8 cellular contexts compared by ENCODE assay signal in the genomic region with DNA sequence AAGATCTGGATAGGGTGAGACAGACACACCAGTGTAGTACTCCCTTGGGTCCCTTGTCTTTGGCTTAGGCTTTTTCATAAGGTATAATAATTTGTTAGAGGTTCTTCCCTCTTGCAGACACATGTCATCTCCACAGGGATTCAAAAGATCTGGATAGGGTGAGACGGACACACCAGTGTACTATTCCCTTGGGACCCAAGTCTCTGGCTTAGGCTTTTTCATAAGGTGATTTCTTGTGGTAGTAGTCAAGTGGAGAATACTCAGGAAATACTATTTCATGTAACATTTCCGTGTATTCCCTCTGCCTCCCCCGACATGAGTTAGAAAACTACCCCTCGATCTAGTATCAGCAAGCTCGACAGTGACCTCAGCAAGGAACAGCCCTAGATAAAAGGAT. TPM values are rescaled to one million over a fixed set of nuclear protein-coding genes. Genes with fewer than 3 reads are reported as not detected.
DNase-seq lines count a peak whose midpoint lies in the region; ATAC-seq and TF ChIP-seq lines count a peak whose summit lies in the region.

No MANE protein-coding gene starts in this region.

- peaks cover 18 to 20% of the 10 kb centered on the region in 2 donors for H3K36me3 Mint-ChIP-seq in CD14-positive monocyte

- WGBS in ectodermal cell, 2 experiments = 59 to 68% methylated on average over 5 of the region's 5 CpGs

- TF ChIP-seq CTCF in CD14-positive monocyte (IDR thresholded peaks at IDR 0.05) (no peak), MM.1S (IDR thresholded peaks at IDR 0.05; ENCODE audit: low read length) (no peak), neutrophil (IDR thresholded peaks at IDR 0.05) (no peak)

- peak overlapping the region; percentile 82 for H3K4me3 ChIP-seq in MM.1S (ENCODE audit: low read length)
- peak overlapping the region; percentile 54 for H3K4me3 ChIP-seq in ectodermal cell (ENCODE audit: insufficient read depth, low read depth, low read length)
- H3K4me3 ChIP-seq in neutrophil (ENCODE audit: low read depth in 1 of 2, low read length in 1 of 2) = peak overlapping the region; percentile 90 to 92

- H3K9me3 ChIP-seq in MM.1S (replicated peaks; ENCODE audit: insufficient read depth, low read length) (no peaks in the 10 kb centered on the region), ectodermal cell (ENCODE audit: control insufficient read depth, low read length) (no peaks in the 10 kb centered on the region), neutrophil (no peaks in the 10 kb centered on the region)

- DNase-seq in CD14-positive monocyte (ENCODE audit: low spot score) (no peak), MM.1S (no peak), UCSD-AML1 (lab: John Stamatoyannopoulos, UW; ENCODE audit: unreplicated experiment) (no peak), NCI-H2107 treated with DMSO at 0.1 percent for 48 hours (lab: John Stamatoyannopoulos, UW; ENCODE audit: unreplicated experiment) (no peak), cerebellar nuclear complex (lab: John Stamatoyannopoulos, UW) (no peak)

- peak overlapping the region; percentile 32; the same call in 1 of the 2 replicates for H3K9ac ChIP-seq in MM.1S (ENCODE audit: low read length)

- peak overlapping the region; percentile 81 to 96 (median 91) for H3K27ac Mint-ChIP-seq in CD14-positive monocyte

- no peaks in the 10 kb centered on the region for H4K20me1 ChIP-seq in MM.1S (ENCODE audit: insufficient read depth, low read length)

- peak overlapping the region; percentile 83 to 90 for H3K4me3 Mint-ChIP-seq in CD14-positive monocyte

- H3K4me1 ChIP-seq in MM.1S (ENCODE audit: low read length) (peaks cover 18% of the 10 kb centered on the region), ectodermal cell (ENCODE audit: control insufficient read depth, insufficient read depth, low read length) (peaks cover 29% of the 10 kb centered on the region), neutrophil (ENCODE audit: control insufficient read depth in 1 of 2, insufficient read depth in 1 of 2, low read depth in 1 of 2, low read length in 1 of 2) (peaks cover 26 to 31% of the 10 kb centered on the region in 2 experiments)

- H3K9me2 ChIP-seq in MM.1S (replicated peaks; ENCODE audit: insufficient read depth, low read length) = no peaks in the 10 kb centered on the region

- peak overlapping the region; percentile 84 for H3K4me2 ChIP-seq in MM.1S (ENCODE audit: low read depth, low read length)

- H3K36me3 ChIP-seq in MM.1S (replicated peaks; ENCODE audit: insufficient read depth, low read length) = no peaks in the 10 kb centered on the region
- no peaks in the 10 kb centered on the region for H3K36me3 ChIP-seq in ectodermal cell (ENCODE audit: control insufficient read depth, insufficient read depth, low read length)
- H3K36me3 ChIP-seq in neutrophil = no peaks in the 10 kb centered on the region

- peaks cover 9% of the 10 kb centered on the region; the same call in 1 of the 2 replicates for H3K79me2 ChIP-seq in MM.1S (ENCODE audit: low read length)

- H3K27ac ChIP-seq in MM.1S (ENCODE audit: low read length) (peak overlapping the region; percentile 73; the same call in 1 of the 2 replicates), ectodermal cell (ENCODE audit: insufficient read depth, low read depth, low read length, poor library complexity, severe bottlenecking) (peak overlapping the region; percentile 89), neutrophil (peak overlapping the region; percentile 89)

- peaks cover 15% of the 10 kb centered on the region for H3F3A ChIP-seq in MM.1S (ENCODE audit: insufficient read depth, low read length)

- ATAC-seq in GM19463 (IDR thresholded peaks at IDR 0.05; ENCODE audit: unreplicated experiment) = no peak

- no peaks in the 10 kb centered on the region for H3K27me3 Mint-ChIP-seq in CD14-positive monocyte (ENCODE audit: low read depth in 3 of 3)

- no peak overlapping the region for H2AFZ ChIP-seq in MM.1S (ENCODE audit: low read length)

- H3K9me3 Mint-ChIP-seq in CD14-positive monocyte = no peaks in the 10 kb centered on the region

- H3K27me3 ChIP-seq in MM.1S (replicated peaks; ENCODE audit: insufficient read depth, low read length) (no peaks in the 10 kb centered on the region), ectodermal cell (ENCODE audit: control insufficient read depth, insufficient read depth, low read length, poor library complexity, severe bottlenecking) (no peaks in the 10 kb centered on the region), neutrophil (no peaks in the 10 kb centered on the region)

- intact Hi-C loops in CD14-positive monocyte (cut with micrococcal nuclease) = loop anchor here (2.0 to 5.0 kb wide), 4 partner anchors 37 to 199 kb away; partner anchors contain the start of gene EHD4 (in 1 of the 2)

- peaks cover 36% of the 10 kb centered on the region for H3K4me1 Mint-ChIP-seq in CD14-positive monocyte

RNA-seq across cellular contexts. Expression of gene MAPKBP1, which starts 1.0 kb away (rescaled TPM):
- polyA plus RNA-seq in CD14-positive monocyte = 1 to 10 TPM in 1 of 2 donors, under 1 TPM in 1; 0.76 to 1.1 TPM
- polyA plus RNA-seq in ectodermal cell (2013, experiment 1 of 4) = 20.8 TPM
- 20.5 TPM for polyA plus RNA-seq in ectodermal cell (2013, experiment 2 of 4)
- 17.3 TPM for polyA plus RNA-seq in ectodermal cell (2013, experiment 3 of 4)
- polyA plus RNA-seq in ectodermal cell (2013, experiment 4 of 4) = 19.3 TPM

RNA-seq across cellular contexts. Expression of gene JMJD7, which starts 54.6 kb away (rescaled TPM):
- 10 to 100 TPM; 11.3 to 15.2 TPM for polyA plus RNA-seq in CD14-positive monocyte
- polyA plus RNA-seq in ectodermal cell (2013, experiment 1 of 4) = 26.2 TPM
- polyA plus RNA-seq in ectodermal cell (2013, experiment 2 of 4) = 24.5 TPM
- 17.8 TPM for polyA plus RNA-seq in ectodermal cell (2013, experiment 3 of 4)
- polyA plus RNA-seq in ectodermal cell (2013, experiment 4 of 4) = 19.7 TPM
